ENCODE assay signal across 8 cellular contexts in the genomic region with DNA sequence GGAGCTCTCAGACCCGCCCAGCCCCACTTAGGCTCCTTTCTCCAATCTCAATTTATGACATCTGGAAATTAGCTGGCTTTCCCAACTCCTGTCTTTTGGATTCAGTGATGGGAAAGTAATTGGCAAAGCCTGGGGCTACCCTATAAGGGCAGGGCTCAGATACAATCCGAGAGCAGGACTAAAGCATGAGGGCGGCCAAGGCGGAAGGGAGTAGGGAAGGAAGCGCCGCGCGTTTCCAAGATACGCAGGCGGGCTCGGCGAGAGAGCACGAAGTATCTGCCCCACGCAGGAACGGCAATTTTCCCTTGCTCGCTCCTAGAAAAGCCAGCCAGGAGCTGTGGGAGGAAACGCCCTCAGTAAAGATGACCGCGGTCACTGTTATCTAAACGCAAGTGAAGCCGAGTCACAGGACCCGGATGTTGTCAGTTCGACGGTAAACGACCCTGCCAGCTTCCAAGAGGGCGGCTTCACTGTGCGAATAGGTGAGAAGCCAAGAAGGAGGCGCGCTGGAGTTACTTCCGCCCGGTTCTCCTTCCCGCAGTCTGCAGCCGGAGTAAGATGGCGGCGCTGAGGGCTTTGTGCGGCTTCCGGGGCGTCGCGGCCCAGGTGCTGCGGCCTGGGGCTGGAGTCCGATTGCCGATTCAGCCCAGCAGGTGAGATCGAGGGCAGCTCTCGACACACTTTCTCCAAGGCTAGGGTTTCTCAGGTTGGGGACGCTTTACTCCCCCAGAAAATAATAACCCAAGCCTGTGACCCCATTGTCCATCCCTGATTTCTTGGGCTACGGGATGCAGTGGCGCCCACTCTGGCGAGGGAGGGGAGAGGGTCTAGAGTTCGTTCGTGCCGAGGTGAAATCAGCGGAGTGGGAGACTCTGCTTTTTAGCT. TPM values are rescaled to one million over a fixed set of nuclear protein-coding genes. Genes with fewer than 3 reads are reported as not detected.
DNase-seq lines count a peak whose midpoint lies in the region; ATAC-seq, FAIRE-seq and TF ChIP-seq lines count a peak whose summit lies in the region.

A gene (plus strand): TSS at position 540 of the 885 bp plus-strand sequence. CDS start 19 bp downstream, at position 559.

- H2BK5ac ChIP-seq in H9 (ENCODE audit: insufficient read length, low read length): peak within 1 kb of the TSS; percentile 23

- no peak within 1 kb of the TSS for H2AFZ ChIP-seq in H9 (ENCODE audit: low read length)

- no peaks in the 10 kb centered on the region for H3K79me1 ChIP-seq in H9 (ENCODE audit: insufficient read depth, low read depth, low read length, poor library complexity, severe bottlenecking)

- peak within 1 kb of the TSS; percentile 72 for H3K27ac ChIP-seq in H9 (ENCODE audit: insufficient read length, low read depth, low read length)

- H3K9me3 Mint-ChIP-seq in H9: no peaks in the 10 kb centered on the region; a peak in 1 of 5 replicates
- H3K9me3 Mint-ChIP-seq in natural killer cell treated with Interleukin-12 subunit alpha and Interleukin-12 subunit beta and Interleukin-15 and Interleukin-18, amount 100 ng/mL, for 72 hours: no peaks in the 10 kb centered on the region

- H2BK20ac ChIP-seq in H9 (ENCODE audit: low read depth, low read length, poor library complexity, severe bottlenecking): no peak within 1 kb of the TSS

- ATAC-seq in natural killer cell treated with Interleukin-12 subunit alpha and Interleukin-12 subunit beta and Interleukin-15 and Interleukin-18, amount 100 ng/mL, for 72 hours: peak; percentile 98 to 99
- peak; percentile 98 for ATAC-seq in stimulated activated naive CD8-positive, alpha-beta T cell treated with anti-CD3 and anti-CD28 coated beads, Interleukin-15, Interleukin-2, amounts not matched to agents 100 U/mL and 50 U/mL, for 24 hours

- peak within 1 kb of the TSS; percentile 92 to 99 (median 99) for H3K27ac Mint-ChIP-seq in H9
- peak within 1 kb of the TSS; percentile 92 to 96 for H3K27ac Mint-ChIP-seq in natural killer cell treated with Interleukin-12 subunit alpha and Interleukin-12 subunit beta and Interleukin-15 and Interleukin-18, amount 100 ng/mL, for 72 hours

- H3K4me3 Mint-ChIP-seq in H9: peak within 1 kb of the TSS; percentile 91
- peak within 1 kb of the TSS; percentile 92 for H3K4me3 Mint-ChIP-seq in natural killer cell treated with Interleukin-12 subunit alpha and Interleukin-12 subunit beta and Interleukin-15 and Interleukin-18, amount 100 ng/mL, for 72 hours

- H3K27me3 Mint-ChIP-seq in H9 (ENCODE audit: low read depth): no peaks in the 10 kb centered on the region
- H3K27me3 Mint-ChIP-seq in natural killer cell treated with Interleukin-12 subunit alpha and Interleukin-12 subunit beta and Interleukin-15 and Interleukin-18, amount 100 ng/mL, for 72 hours: no peaks in the 10 kb centered on the region

- TF ChIP-seq CTCF in H9 (conservative IDR thresholded peaks at IDR 0.05) (peak; percentile 56), fibroblast of pulmonary artery (IDR thresholded peaks at IDR 0.05; ENCODE audit: low read length, missing control alignments) (peak; percentile 12)

- peaks cover 7% of the 10 kb centered on the region for H3K23me2 ChIP-seq in H9 (ENCODE audit: insufficient read length, low read depth, low read length, poor library complexity, severe bottlenecking)

- WGBS in H9 (ENCODE audit: extremely low coverage, insufficient read length, low lambda C conversion rate): no CpG with 5 or more reads among the region's 53 CpGs

- peak; percentile 97 for FAIRE-seq in G401.6 (lab: Jason Lieb, UNC)

- H3K4me2 ChIP-seq in H9 (ENCODE audit: insufficient read depth, insufficient read length, low read length): peak within 1 kb of the TSS; percentile 70

- H3K18ac ChIP-seq in H9 (ENCODE audit: insufficient read length, low read depth, low read length): peak within 1 kb of the TSS; percentile 93

- H3K36me3 Mint-ChIP-seq in H9 (ENCODE audit: insufficient read depth in 1 of 3, low read depth in 3 of 3): peaks cover 20 to 35% (median 29%) of the 10 kb centered on the region in 3 experiments; a peak in 6 of 7 replicates
- H3K36me3 Mint-ChIP-seq in natural killer cell treated with Interleukin-12 subunit alpha and Interleukin-12 subunit beta and Interleukin-15 and Interleukin-18, amount 100 ng/mL, for 72 hours: peaks cover 12% of the 10 kb centered on the region

- no peak within 1 kb of the TSS for H3K56ac ChIP-seq in H9 (ENCODE audit: insufficient read length, low read depth, low read length)

- H4K20me1 ChIP-seq in H9 (ENCODE audit: control insufficient read depth, insufficient read depth, insufficient read length): no peaks in the 10 kb centered on the region

- peak; percentile 99 for DNase-seq in H9
- peak; percentile 99 for DNase-seq in M059J (ENCODE audit: low read depth)
- DNase-seq in SHP77 (lab: John Stamatoyannopoulos, UW): peak; percentile 99 to 100
- peak; percentile 93 for DNase-seq in activated effector memory CD4-positive, alpha-beta T cell treated with Interleukin-2 at 50 U/mL for 16 hours
- DNase-seq in fibroblast of pulmonary artery (ENCODE audit: low read depth): peak; percentile 100
- peak; percentile 97 for DNase-seq in natural killer cell treated with Interleukin-12 subunit alpha and Interleukin-12 subunit beta and Interleukin-15 and Interleukin-18, amount 100 ng/mL, for 72 hours (ENCODE audit: low spot score)
- DNase-seq in stimulated activated naive CD8-positive, alpha-beta T cell treated with anti-CD3 and anti-CD28 coated beads, Interleukin-15, Interleukin-2, amounts not matched to agents 100 U/mL and 50 U/mL, for 24 hours: peak; percentile 93

- H3K4me3 ChIP-seq in fibroblast of pulmonary artery (replicated peaks; ENCODE audit: low read depth, low read length): peak within 1 kb of the TSS; percentile 81

- H3K9me3 ChIP-seq in H9 (ENCODE audit: control insufficient read depth, low read depth, low read length): no peaks in the 10 kb centered on the region

- H2BK120ac ChIP-seq in H9 (ENCODE audit: low read depth, low read length, poor library complexity, severe bottlenecking): peak within 1 kb of the TSS; percentile 15

- peak within 1 kb of the TSS; percentile 16 for H4K8ac ChIP-seq in H9 (replicated peaks; ENCODE audit: insufficient read length, low read depth, low read length)

- H3K4me1 Mint-ChIP-seq in H9: peaks cover 51 to 55% of the 10 kb centered on the region in 2 experiments
- H3K4me1 Mint-ChIP-seq in natural killer cell treated with Interleukin-12 subunit alpha and Interleukin-12 subunit beta and Interleukin-15 and Interleukin-18, amount 100 ng/mL, for 72 hours (ENCODE audit: low read depth in 2 of 2): peaks cover 49 to 60% of the 10 kb centered on the region in 2 donors

- H3T11ph ChIP-seq in H9 (ENCODE audit: low read length): no peak within 1 kb of the TSS

- H3K4me1 ChIP-seq in H9 (ENCODE audit: insufficient read depth, low read length): peaks cover 24% of the 10 kb centered on the region

- peak within 1 kb of the TSS; percentile 69 for H3K9ac ChIP-seq in H9 (ENCODE audit: extremely low read depth, insufficient read length, low read length)

- no peaks in the 10 kb centered on the region; the same call in 1 of the 2 replicates for H3K27me3 ChIP-seq in H9 (ENCODE audit: insufficient read depth, low read length)

- H4K5ac ChIP-seq in H9 (ENCODE audit: insufficient read length, low read depth, low read length): peak within 1 kb of the TSS; percentile 26

- no peak within 1 kb of the TSS for H3K23ac ChIP-seq in H9 (ENCODE audit: insufficient read length, low read depth, low read length)

- peak within 1 kb of the TSS; percentile 95 for H3K14ac ChIP-seq in H9 (ENCODE audit: insufficient read depth, low read length)

- H2BK15ac ChIP-seq in H9 (ENCODE audit: low read depth, low read length): no peak within 1 kb of the TSS

- H2AK5ac ChIP-seq in H9 (ENCODE audit: insufficient read length, low read length): peak within 1 kb of the TSS; percentile 4

- H2BK12ac ChIP-seq in H9 (ENCODE audit: insufficient read length, low read depth, low read length): peak within 1 kb of the TSS; percentile 64

- peak within 1 kb of the TSS; percentile 87 for H4K91ac ChIP-seq in H9 (ENCODE audit: insufficient read length, low read depth, low read length)

- peak within 1 kb of the TSS; percentile 0; the same call in 1 of the 2 replicates for H3K4ac ChIP-seq in H9 (ENCODE audit: low read depth, low read length)

- H3K79me2 ChIP-seq in H9 (ENCODE audit: insufficient read depth, low read length): no peaks in the 10 kb centered on the region

RNA-seq across cellular contexts. Expression of the gene that starts here (rescaled TPM):
- 80.3 and 84.5 TPM in 2 replicates for total RNA-seq in H9 (2021)
- total RNA-seq in M059J (2014; rRNA removed; shearing (Covaris generic)): 58.4 and 111 TPM in 2 replicates
- 10 to 100 TPM; 86.2 to 87.8 TPM for total RNA-seq in natural killer cell treated with Interleukin-12 subunit alpha and Interleukin-12 subunit beta and Interleukin-15 and Interleukin-18, amount 100 ng/mL, for 72 hours

Comparison
In these comparisons a context has a peak if more than half of its experiments do, and no peak if none do; other contexts are left out.
1. Peak in every context shown above with its lines: DNase-seq, ATAC-seq, H3K4me3 ChIP-seq and H3K27ac ChIP-seq.